Comparison of ENCODE assay signal across 11 cellular contexts in genomic region chr13:99218545-99218944, GRCh38. TPM values are rescaled to one million over a fixed set of nuclear protein-coding genes. Genes with fewer than 3 reads are reported as not detected.
DNase-seq lines count a peak whose midpoint lies in the region; ATAC-seq and TF ChIP-seq lines count a peak whose summit lies in the region.
"Had no signal": no experiment of that assay in that cellular context is flagged by ENCODE, and none has a peak within 500 bp of the region (broad histone marks: within the 10 kb centered on the region; RNA-seq: fewer than 3 reads in every experiment).

No MANE protein-coding gene starts in this region.

- CTCF ChIA-PET in activated CD4-positive, alpha-beta T cell treated with anti-CD3 and anti-CD28 coated beads, Interleukin-2, amount 10 ng/mL, durations not matched to agents 7 days and 5 days (lab: Charles Lee), result interaction anchor here (0.7 to 3.1 kb wide), 8 partner anchors 9 to 218 kb away, joined by 3 to 13 read pairs (median 3); no protein-coding TSS in a partner anchor

- POLR2A ChIA-PET in activated CD4-positive, alpha-beta T cell treated with anti-CD3 and anti-CD28 coated beads, Interleukin-2, amount 10 ng/mL, durations not matched to agents 7 days and 5 days (lab: Charles Lee), result interaction anchor here (1.1 kb wide), 1 partner anchor 40 kb away, joined by 3 read pairs; the partner anchor contains the start of gene GPR18

- H3K27ac ChIP-seq in right atrium auricular region, result peak overlapping the region; percentile 27 to 74
- H3K27ac ChIP-seq: HL-60 had no signal

- peaks cover 7% of the 10 kb centered on the region for H3K9me3 Mint-ChIP-seq in activated CD4-positive, alpha-beta T cell treated with anti-CD3 and anti-CD28 coated beads, Interleukin-2, amount 10 ng/mL, durations not matched to agents 7 days and 5 days
- no peaks in the 10 kb centered on the region for H3K9me3 Mint-ChIP-seq in activated naive CD8-positive, alpha-beta T cell (ENCODE audit: low read depth)
- H3K9me3 Mint-ChIP-seq in stimulated activated naive CD8-positive, alpha-beta T cell treated with anti-CD3 and anti-CD28 coated beads, Interleukin-15, amount 100 ng/mL, for 72 hours, result peaks cover 0 to 6% of the 10 kb centered on the region in 2 donors

- peaks cover 45% of the 10 kb centered on the region for H3K36me3 Mint-ChIP-seq in activated CD4-positive, alpha-beta T cell treated with anti-CD3 and anti-CD28 coated beads, Interleukin-2, amount 10 ng/mL, durations not matched to agents 7 days and 5 days (ENCODE audit: low read depth)
- H3K36me3 Mint-ChIP-seq in activated naive CD8-positive, alpha-beta T cell, result peaks cover 9% of the 10 kb centered on the region

- no peak overlapping the region for H3K4me3 ChIP-seq in right atrium auricular region

- H3K36me3 ChIP-seq in right atrium auricular region, result no peaks in the 10 kb centered on the region

- DNase-seq in activated CD4-positive, alpha-beta T cell treated with anti-CD3 and anti-CD28 coated beads, Interleukin-2, amount 10 ng/mL, durations not matched to agents 7 days and 5 days, result no peak
- DNase-seq in activated CD4-positive, alpha-beta T cell treated with anti-CD3 and anti-CD28 coated beads for 1 hour, result no peak
- DNase-seq in right atrium auricular region (ENCODE audit: low spot score) (peak; percentile 58), NCI-H1436 treated with DMSO at 0.1 percent for 48 hours (lab: John Stamatoyannopoulos, UW) (no peak)
- DNase-seq in stimulated activated naive CD8-positive, alpha-beta T cell treated with anti-CD3 and anti-CD28 coated beads, Interleukin-15, amount 100 ng/mL, for 72 hours, result no peak
- DNase-seq: SW 1271 had no signal

- peak overlapping the region; percentile 85 for H3K27ac Mint-ChIP-seq in activated CD4-positive, alpha-beta T cell treated with anti-CD3 and anti-CD28 coated beads, Interleukin-2, amount 10 ng/mL, durations not matched to agents 7 days and 5 days
- H3K27ac Mint-ChIP-seq in activated naive CD8-positive, alpha-beta T cell, result peak overlapping the region; percentile 92
- H3K27ac Mint-ChIP-seq in stimulated activated naive CD8-positive, alpha-beta T cell treated with anti-CD3 and anti-CD28 coated beads, Interleukin-15, amount 100 ng/mL, for 72 hours, result peak overlapping the region; percentile 72 to 91

- H3K4me1 ChIP-seq in right atrium auricular region, result peaks cover 0 to 44% of the 10 kb centered on the region in 2 donors

- peaks cover 0 to 9% of the 10 kb centered on the region in 2 donors for H3K9me3 ChIP-seq in right atrium auricular region

- ATAC-seq in stimulated activated naive CD8-positive, alpha-beta T cell treated with anti-CD3 and anti-CD28 coated beads, Interleukin-15, amount 100 ng/mL, for 72 hours, result no peak
- ATAC-seq in GM18861 (IDR thresholded peaks at IDR 0.05; ENCODE audit: unreplicated experiment) (no peak), HG03571 (IDR thresholded peaks at IDR 0.05; ENCODE audit: unreplicated experiment) (no peak)

- H3K27me3 ChIP-seq in right atrium auricular region, result no peaks in the 10 kb centered on the region

- H3K4me1 Mint-ChIP-seq in activated CD4-positive, alpha-beta T cell treated with anti-CD3 and anti-CD28 coated beads, Interleukin-2, amount 10 ng/mL, durations not matched to agents 7 days and 5 days, result peaks cover 86% of the 10 kb centered on the region
- H3K4me1 Mint-ChIP-seq in activated naive CD8-positive, alpha-beta T cell (ENCODE audit: low read depth), result peaks cover 87% of the 10 kb centered on the region
- H3K4me1 Mint-ChIP-seq in stimulated activated naive CD8-positive, alpha-beta T cell treated with anti-CD3 and anti-CD28 coated beads, Interleukin-15, amount 100 ng/mL, for 72 hours, result peaks cover 95% of the 10 kb centered on the region

- no peak for TF ChIP-seq CTCF in right atrium auricular region (IDR thresholded peaks at IDR 0.05)

- H3K27me3 Mint-ChIP-seq in activated CD4-positive, alpha-beta T cell treated with anti-CD3 and anti-CD28 coated beads, Interleukin-2, amount 10 ng/mL, durations not matched to agents 7 days and 5 days, result no peaks in the 10 kb centered on the region
- no peaks in the 10 kb centered on the region for H3K27me3 Mint-ChIP-seq in activated naive CD8-positive, alpha-beta T cell
- no peaks in the 10 kb centered on the region for H3K27me3 Mint-ChIP-seq in stimulated activated naive CD8-positive, alpha-beta T cell treated with anti-CD3 and anti-CD28 coated beads, Interleukin-15, amount 100 ng/mL, for 72 hours

- H3K4me3 Mint-ChIP-seq in activated CD4-positive, alpha-beta T cell treated with anti-CD3 and anti-CD28 coated beads, Interleukin-2, amount 10 ng/mL, durations not matched to agents 7 days and 5 days, result peak overlapping the region; percentile 64
- peak overlapping the region; percentile 78 for H3K4me3 Mint-ChIP-seq in activated naive CD8-positive, alpha-beta T cell
- H3K4me3 Mint-ChIP-seq in stimulated activated naive CD8-positive, alpha-beta T cell treated with anti-CD3 and anti-CD28 coated beads, Interleukin-15, amount 100 ng/mL, for 72 hours, result peak overlapping the region; percentile 66 to 78

RNA-seq across cellular contexts. Expression of gene UBAC2, which starts 17.9 kb away (rescaled TPM):
- 10 to 100 TPM; 67.8 to 70.5 TPM for total RNA-seq in activated CD4-positive, alpha-beta T cell treated with anti-CD3 and anti-CD28 coated beads, Interleukin-2, amount 10 ng/mL, durations not matched to agents 7 days and 5 days
- 10 to 100 TPM; 47.5 to 50.7 TPM for total RNA-seq in right atrium auricular region

RNA-seq across cellular contexts. Expression of gene GPR18, which starts 39.6 kb away (rescaled TPM):
- 10 to 100 TPM; 19.7 to 25.4 TPM for total RNA-seq in activated CD4-positive, alpha-beta T cell treated with anti-CD3 and anti-CD28 coated beads, Interleukin-2, amount 10 ng/mL, durations not matched to agents 7 days and 5 days
- total RNA-seq in right atrium auricular region, result under 1 TPM in 1 of 2 donors, not detected in 1; 0.28 TPM
- total RNA-seq: glomerular endothelial cell had no signal

Comparison
In these comparisons a context has a peak if more than half of its experiments do, and no peak if none do; other contexts are left out.
1. RNA of gene GPR18, which starts 39.6 kb away (total RNA-seq): 19.7 to 25.4 TPM in activated CD4-positive, alpha-beta T cell treated with anti-CD3 and anti-CD28 coated beads, Interleukin-2, amount 10 ng/mL, durations not matched to agents 7 days and 5 days; 0.28 TPM in right atrium auricular region; every median in the first group is over 10 times any median in the second.
2. Peak in every context shown above with its lines, with median percentiles within 50 percentile points of each other: H3K27ac Mint-ChIP-seq and H3K4me3 Mint-ChIP-seq.